ENCODE assay signal across 27 cellular contexts in the genomic region with DNA sequence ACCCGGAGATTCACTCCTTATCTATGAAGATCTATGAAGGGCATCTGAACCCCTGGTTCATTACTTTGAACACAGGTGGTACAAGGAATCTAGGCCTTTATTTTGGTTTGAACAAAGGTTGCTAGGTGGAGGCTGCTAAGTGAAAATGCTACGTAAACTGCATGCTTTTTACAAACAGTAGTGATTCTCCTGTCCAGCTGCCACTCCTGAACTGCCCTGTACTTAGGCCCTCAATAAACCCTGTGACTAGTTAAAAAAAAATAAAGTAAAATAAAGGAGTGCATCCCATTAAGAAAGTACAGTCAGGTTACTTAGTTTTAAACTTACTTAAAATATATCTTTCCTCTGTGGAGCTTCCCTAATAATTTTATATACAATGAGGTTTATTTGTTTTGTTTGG. TPM values are rescaled to one million over a fixed set of nuclear protein-coding genes. Genes with fewer than 3 reads are reported as not detected.
DNase-seq lines count a peak whose midpoint lies in the region; ATAC-seq and TF ChIP-seq lines count a peak whose summit lies in the region.
"Had no signal": no experiment of that assay in that cellular context is flagged by ENCODE, and none has a peak within 500 bp of the region (broad histone marks: within the 10 kb centered on the region; RNA-seq: fewer than 3 reads in every experiment).

No MANE protein-coding gene starts in this region.

- H3K27me3 Mint-ChIP-seq in GM23338 (ENCODE audit: insufficient read depth, low read depth, poor library complexity): no peaks in the 10 kb centered on the region

- H3K4me1 ChIP-seq in GM23338 (ENCODE audit: insufficient read depth) (no peaks in the 10 kb centered on the region), mucosa of descending colon (ENCODE audit: low read depth) (no peaks in the 10 kb centered on the region)
- H3K4me1 ChIP-seq: BE2C, BLaER1 had no signal

- H3K27me3 ChIP-seq in GM23338 (ENCODE audit: insufficient read depth): no peaks in the 10 kb centered on the region
- H3K27me3 ChIP-seq: BE2C, BLaER1 had no signal

- H3K79me2 ChIP-seq in GM23338 (replicated peaks; ENCODE audit: insufficient read depth): no peaks in the 10 kb centered on the region

- H3K9me2 ChIP-seq in GM23338 (ENCODE audit: insufficient read depth): no peaks in the 10 kb centered on the region

- no peak overlapping the region for H3K27ac ChIP-seq in GM23338 (ENCODE audit: low read depth)
- H3K27ac ChIP-seq: BLaER1 had no signal

- ATAC-seq in GM23338 (no peak), mucosa of descending colon (peak; percentile 60)
- no peak for ATAC-seq in activated naive CD4-positive, alpha-beta T cell treated with anti-CD3 and anti-CD28 coated beads, Interleukin-2, amount 50 U/mL, for 72 hours
- ATAC-seq: GM12878 had no signal

- H3K9me3 ChIP-seq in mucosa of descending colon: no peaks in the 10 kb centered on the region
- H3K9me3 ChIP-seq: BE2C had no signal

- H3K4me1 Mint-ChIP-seq in GM23338: peaks cover 4% of the 10 kb centered on the region; the same call in 2 of the 3 replicates
- H3K4me1 Mint-ChIP-seq: CD14-positive monocyte; CD4-positive, alpha-beta memory T cell; CD4-positive, CD25-positive, alpha-beta regulatory T cell; CD8-positive, alpha-beta memory T cell had no signal

- no peaks in the 10 kb centered on the region for H4K20me1 ChIP-seq in GM23338 (replicated peaks; ENCODE audit: insufficient read depth)
- H4K20me1 ChIP-seq: BLaER1 had no signal

- H3K36me3 Mint-ChIP-seq in GM23338 (ENCODE audit: low read depth): no peaks in the 10 kb centered on the region
- no peaks in the 10 kb centered on the region for H3K36me3 Mint-ChIP-seq in activated naive CD4-positive, alpha-beta T cell treated with anti-CD3 and anti-CD28 coated beads, Interleukin-2, amount 50 U/mL, for 72 hours
- H3K36me3 Mint-ChIP-seq: CD14-positive monocyte; CD4-positive, alpha-beta memory T cell; CD4-positive, CD25-positive, alpha-beta regulatory T cell; CD8-positive, alpha-beta memory T cell had no signal

- no peaks in the 10 kb centered on the region for H3K9me3 Mint-ChIP-seq in GM23338
- peaks cover 0 to 4% of the 10 kb centered on the region in 2 donors for H3K9me3 Mint-ChIP-seq in activated naive CD4-positive, alpha-beta T cell treated with anti-CD3 and anti-CD28 coated beads, Interleukin-2, amount 50 U/mL, for 72 hours

- H3K27ac Mint-ChIP-seq in GM23338: no peak overlapping the region
- no peak overlapping the region for H3K27ac Mint-ChIP-seq in activated naive CD4-positive, alpha-beta T cell treated with anti-CD3 and anti-CD28 coated beads, Interleukin-2, amount 50 U/mL, for 72 hours
- H3K27ac Mint-ChIP-seq: CD14-positive monocyte; CD4-positive, alpha-beta memory T cell; CD4-positive, CD25-positive, alpha-beta regulatory T cell; CD8-positive, alpha-beta memory T cell had no signal

- H3K4me3 Mint-ChIP-seq in GM23338: no peak overlapping the region
- H3K4me3 Mint-ChIP-seq: CD14-positive monocyte; CD4-positive, alpha-beta memory T cell; CD4-positive, CD25-positive, alpha-beta regulatory T cell; CD8-positive, alpha-beta memory T cell had no signal

- TF ChIP-seq CTCF in GM23338 (conservative IDR thresholded peaks at IDR 0.05; ENCODE audit: low read depth in 2 of 2): no peak
- TF ChIP-seq CTCF in mucosa of descending colon (IDR thresholded peaks at IDR 0.05): no peak

- H3K36me3 ChIP-seq in GM23338 (ENCODE audit: insufficient read depth): no peaks in the 10 kb centered on the region
- H3K36me3 ChIP-seq in mucosa of descending colon (ENCODE audit: low read depth): no peaks in the 10 kb centered on the region
- H3K36me3 ChIP-seq: BE2C, BLaER1 had no signal

- no peaks in the 10 kb centered on the region for H3F3A ChIP-seq in GM23338 (replicated peaks; ENCODE audit: low read depth)

- DNase-seq in GM23338 (ENCODE audit: low spot score): no peak
- peak; percentile 1 for DNase-seq in HT-29 (ENCODE audit: low spot score)
- DNase-seq in mucosa of descending colon: no peak
- no peak for DNase-seq in SIG-M5 treated with dmso at 0.1 percent for 504 hours (lab: John Stamatoyannopoulos, UW; ENCODE audit: unreplicated experiment)
- no peak for DNase-seq in activated naive CD4-positive, alpha-beta T cell treated with anti-CD3 and anti-CD28 coated beads, Interleukin-2, amount 50 U/mL, for 72 hours (ENCODE audit: low spot score in 2 of 2)
- DNase-seq: 8988T; ACHN; BE2C; C1 segment of cervical spinal cord; CD4-positive, alpha-beta memory T cell; CD4-positive, CD25-positive, alpha-beta regulatory T cell; CD8-positive, alpha-beta memory T cell; COR-L47; DMS 273 treated with DMSO at 0.1 percent for 48 hours; DMS153; DMS53; DMS79; DND-41; EL; GDM1 had no signal

- peak overlapping the region; percentile 33; the same call in 1 of the 2 replicates for H2AFZ ChIP-seq in GM23338

- no peak overlapping the region for H3K4me2 ChIP-seq in GM23338
- H3K4me2 ChIP-seq: BLaER1 had no signal

- intact Hi-C loops in mucosa of descending colon (cut with DNase I, micrococcal nuclease): no loop called here

- H3K4me3 ChIP-seq in GM23338 (no peak overlapping the region), mucosa of descending colon (no peak overlapping the region)
- H3K4me3 ChIP-seq: BLaER1, GM12878 had no signal

TF ChIP-seq in GM23338, 12 proteins besides CTCF, POLR2A, EP300 and RAD21 (continues in another document):
- no peak for TF ChIP-seq EZH2 (IDR thresholded peaks at IDR 0.05; ENCODE audit: low read depth, unreplicated experiment)
- no peak for TF ChIP-seq ZNF114 (CRISPR knock-in tag; IDR thresholded peaks at IDR 0.05)
- TF ChIP-seq NANOG (IDR thresholded peaks at IDR 0.05; ENCODE audit: borderline replicate concordance): no peak
- no peak for TF ChIP-seq STAT1 (IDR thresholded peaks at IDR 0.05; ENCODE audit: unreplicated experiment)
- TF ChIP-seq, protein P1, sequence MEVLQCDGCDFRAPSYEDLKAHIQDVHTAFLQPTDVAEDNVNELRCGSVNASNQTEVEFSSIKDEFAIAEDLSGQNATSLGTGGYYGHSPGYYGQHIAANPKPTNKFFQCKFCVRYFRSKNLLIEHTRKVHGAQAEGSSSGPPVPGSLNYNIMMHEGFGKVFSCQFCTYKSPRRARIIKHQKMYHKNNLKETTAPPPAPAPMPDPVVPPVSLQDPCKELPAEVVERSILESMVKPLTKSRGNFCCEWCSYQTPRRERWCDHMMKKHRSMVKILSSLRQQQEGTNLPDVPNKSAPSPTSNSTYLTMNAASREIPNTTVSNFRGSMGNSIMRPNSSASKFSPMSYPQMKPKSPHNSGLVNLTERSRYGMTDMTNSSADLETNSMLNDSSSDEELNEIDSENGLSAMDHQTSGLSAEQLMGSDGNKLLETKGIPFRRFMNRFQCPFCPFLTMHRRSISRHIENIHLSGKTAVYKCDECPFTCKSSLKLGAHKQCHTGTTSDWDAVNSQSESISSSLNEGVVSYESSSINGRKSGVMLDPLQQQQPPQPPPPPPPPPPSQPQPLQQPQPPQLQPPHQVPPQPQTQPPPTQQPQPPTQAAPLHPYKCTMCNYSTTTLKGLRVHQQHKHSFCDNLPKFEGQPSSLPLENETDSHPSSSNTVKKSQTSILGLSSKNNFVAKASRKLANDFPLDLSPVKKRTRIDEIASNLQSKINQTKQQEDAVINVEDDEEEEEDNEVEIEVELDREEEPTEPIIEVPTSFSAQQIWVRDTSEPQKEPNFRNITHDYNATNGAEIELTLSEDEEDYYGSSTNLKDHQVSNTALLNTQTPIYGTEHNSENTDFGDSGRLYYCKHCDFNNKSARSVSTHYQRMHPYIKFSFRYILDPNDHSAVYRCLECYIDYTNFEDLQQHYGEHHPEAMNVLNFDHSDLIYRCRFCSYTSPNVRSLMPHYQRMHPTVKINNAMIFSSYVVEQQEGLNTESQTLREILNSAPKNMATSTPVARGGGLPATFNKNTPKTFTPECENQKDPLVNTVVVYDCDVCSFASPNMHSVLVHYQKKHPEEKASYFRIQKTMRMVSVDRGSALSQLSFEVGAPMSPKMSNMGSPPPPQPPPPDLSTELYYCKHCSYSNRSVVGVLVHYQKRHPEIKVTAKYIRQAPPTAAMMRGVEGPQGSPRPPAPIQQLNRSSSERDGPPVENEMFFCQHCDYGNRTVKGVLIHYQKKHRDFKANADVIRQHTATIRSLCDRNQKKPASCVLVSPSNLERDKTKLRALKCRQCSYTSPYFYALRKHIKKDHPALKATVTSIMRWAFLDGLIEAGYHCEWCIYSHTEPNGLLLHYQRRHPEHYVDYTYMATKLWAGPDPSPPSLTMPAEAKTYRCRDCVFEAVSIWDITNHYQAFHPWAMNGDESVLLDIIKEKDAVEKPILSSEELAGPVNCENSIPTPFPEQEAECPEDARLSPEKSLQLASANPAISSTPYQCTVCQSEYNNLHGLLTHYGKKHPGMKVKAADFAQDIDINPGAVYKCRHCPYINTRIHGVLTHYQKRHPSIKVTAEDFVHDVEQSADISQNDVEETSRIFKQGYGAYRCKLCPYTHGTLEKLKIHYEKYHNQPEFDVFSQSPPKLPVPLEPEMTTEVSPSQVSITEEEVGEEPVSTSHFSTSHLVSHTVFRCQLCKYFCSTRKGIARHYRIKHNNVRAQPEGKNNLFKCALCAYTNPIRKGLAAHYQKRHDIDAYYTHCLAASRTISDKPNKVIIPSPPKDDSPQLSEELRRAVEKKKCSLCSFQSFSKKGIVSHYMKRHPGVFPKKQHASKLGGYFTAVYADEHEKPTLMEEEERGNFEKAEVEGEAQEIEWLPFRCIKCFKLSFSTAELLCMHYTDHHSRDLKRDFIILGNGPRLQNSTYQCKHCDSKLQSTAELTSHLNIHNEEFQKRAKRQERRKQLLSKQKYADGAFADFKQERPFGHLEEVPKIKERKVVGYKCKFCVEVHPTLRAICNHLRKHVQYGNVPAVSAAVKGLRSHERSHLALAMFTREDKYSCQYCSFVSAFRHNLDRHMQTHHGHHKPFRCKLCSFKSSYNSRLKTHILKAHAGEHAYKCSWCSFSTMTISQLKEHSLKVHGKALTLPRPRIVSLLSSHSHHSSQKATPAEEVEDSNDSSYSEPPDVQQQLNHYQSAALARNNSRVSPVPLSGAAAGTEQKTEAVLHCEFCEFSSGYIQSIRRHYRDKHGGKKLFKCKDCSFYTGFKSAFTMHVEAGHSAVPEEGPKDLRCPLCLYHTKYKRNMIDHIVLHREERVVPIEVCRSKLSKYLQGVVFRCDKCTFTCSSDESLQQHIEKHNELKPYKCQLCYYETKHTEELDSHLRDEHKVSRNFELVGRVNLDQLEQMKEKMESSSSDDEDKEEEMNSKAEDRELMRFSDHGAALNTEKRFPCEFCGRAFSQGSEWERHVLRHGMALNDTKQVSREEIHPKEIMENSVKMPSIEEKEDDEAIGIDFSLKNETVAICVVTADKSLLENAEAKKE (CRISPR knock-in tag; IDR thresholded peaks at IDR 0.05): no peak
- TF ChIP-seq ZNF331 (CRISPR knock-in tag; IDR thresholded peaks at IDR 0.05; ENCODE audit: low read depth): no peak
- no peak for TF ChIP-seq CREB1 (CRISPR knock-in tag; IDR thresholded peaks at IDR 0.05; ENCODE audit: low read depth)

RNA-seq across cellular contexts. Expression of a gene that starts 27.7 kb away (rescaled TPM):
- not detected in 2 replicates for total RNA-seq in GM23338 (2014; rRNA removed; shearing (Covaris generic))
- 0.18 and 0.42 TPM in 2 replicates for polyA plus RNA-seq in GM23338 (2016; fragmentation: Nextera tagmentation; extraction: Ambion mirVana)
- not detected in 2 replicates for total RNA-seq in HT-29 (2014; rRNA removed; shearing (Covaris generic))
- 1 to 10 TPM in 1 of 3 donors, not detected in 2; 1.1 TPM for total RNA-seq in mucosa of descending colon
- not detected for total RNA-seq in activated naive CD4-positive, alpha-beta T cell treated with anti-CD3 and anti-CD28 coated beads, Interleukin-2, amount 50 U/mL, for 72 hours
- total RNA-seq: A673; CD4-positive, alpha-beta memory T cell; CD8-positive, alpha-beta memory T cell; Daoy; G401 had no signal
- polyA plus RNA-seq: AG04450; CD14-positive monocyte; CD8-positive, alpha-beta memory T cell; GM12878 had no signal
